Comparison of ENCODE assay signal across 1 cellular context in genomic region chr6:43274127-43274915, GRCh38.
TF ChIP-seq lines count a peak whose summit lies in the region.

No MANE protein-coding gene starts in this region.

TF ChIP-seq in HepG2, 621 proteins besides CTCF, POLR2A, EP300 and RAD21 (continues in another document):
- no peak for TF ChIP-seq DBP (CRISPR knock-in tag; IDR thresholded peaks at IDR 0.05; ENCODE audit: not compliant biosample characterization)
- TF ChIP-seq FOXA1 (IDR thresholded peaks at IDR 0.05), result no peak
- TF ChIP-seq FOXA1 (CRISPR knock-in tag; IDR thresholded peaks at IDR 0.05), result no peak
- TF ChIP-seq ZNF33B (CRISPR knock-in tag; IDR thresholded peaks at IDR 0.05), result no peak
- no peak for TF ChIP-seq HES4 (CRISPR knock-in tag; IDR thresholded peaks at IDR 0.05; ENCODE audit: borderline replicate concordance)
- 0 out of 2 replicates have a peak, but pooled peaks have one; percentile 53 for TF ChIP-seq SMAD1 (CRISPR knock-in tag; IDR thresholded peaks at IDR 0.05; ENCODE audit: borderline replicate concordance, low read depth)
- TF ChIP-seq SIN3A (IDR thresholded peaks at IDR 0.05; ENCODE audit: borderline replicate concordance, low read depth, low read length), result no peak
- TF ChIP-seq NR1H2 (CRISPR knock-in tag; IDR thresholded peaks at IDR 0.05; ENCODE audit: borderline replicate concordance, low read depth), result no peak
- no peak for TF ChIP-seq HNRNPL (IDR thresholded peaks at IDR 0.05; ENCODE audit: low read depth, low read length)
- no peak for TF ChIP-seq KMT2A (CRISPR knock-in tag; IDR thresholded peaks at IDR 0.05)
- no peak for TF ChIP-seq ZBTB1 (CRISPR knock-in tag; IDR thresholded peaks at IDR 0.05; ENCODE audit: borderline replicate concordance)
- no peak for TF ChIP-seq ARNT (IDR thresholded peaks at IDR 0.05)
- TF ChIP-seq ZNF432 (CRISPR knock-in tag; IDR thresholded peaks at IDR 0.05; ENCODE audit: borderline replicate concordance), result no peak
- no peak for TF ChIP-seq ZNF576 (CRISPR knock-in tag; IDR thresholded peaks at IDR 0.05)
- peak; percentile 31 for TF ChIP-seq YY1 (IDR thresholded peaks at IDR 0.05; ENCODE audit: insufficient read depth, insufficient replicate concordance, low read depth, low read length)
- TF ChIP-seq FOXO4 (CRISPR knock-in tag; conservative IDR thresholded peaks at IDR 0.05), result no peak
- TF ChIP-seq ZKSCAN5 (CRISPR knock-in tag; IDR thresholded peaks at IDR 0.05), result no peak
- TF ChIP-seq, protein P1, sequence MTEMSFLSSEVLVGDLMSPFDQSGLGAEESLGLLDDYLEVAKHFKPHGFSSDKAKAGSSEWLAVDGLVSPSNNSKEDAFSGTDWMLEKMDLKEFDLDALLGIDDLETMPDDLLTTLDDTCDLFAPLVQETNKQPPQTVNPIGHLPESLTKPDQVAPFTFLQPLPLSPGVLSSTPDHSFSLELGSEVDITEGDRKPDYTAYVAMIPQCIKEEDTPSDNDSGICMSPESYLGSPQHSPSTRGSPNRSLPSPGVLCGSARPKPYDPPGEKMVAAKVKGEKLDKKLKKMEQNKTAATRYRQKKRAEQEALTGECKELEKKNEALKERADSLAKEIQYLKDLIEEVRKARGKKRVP (CRISPR knock-in tag; IDR thresholded peaks at IDR 0.05), result no peak
- TF ChIP-seq UBTF (CRISPR knock-in tag; IDR thresholded peaks at IDR 0.05), result no peak
- no peak for TF ChIP-seq EED (CRISPR knock-in tag; IDR thresholded peaks at IDR 0.05)
- no peak for TF ChIP-seq ZNF709 (CRISPR knock-in tag; IDR thresholded peaks at IDR 0.05)
- TF ChIP-seq, protein P2, sequence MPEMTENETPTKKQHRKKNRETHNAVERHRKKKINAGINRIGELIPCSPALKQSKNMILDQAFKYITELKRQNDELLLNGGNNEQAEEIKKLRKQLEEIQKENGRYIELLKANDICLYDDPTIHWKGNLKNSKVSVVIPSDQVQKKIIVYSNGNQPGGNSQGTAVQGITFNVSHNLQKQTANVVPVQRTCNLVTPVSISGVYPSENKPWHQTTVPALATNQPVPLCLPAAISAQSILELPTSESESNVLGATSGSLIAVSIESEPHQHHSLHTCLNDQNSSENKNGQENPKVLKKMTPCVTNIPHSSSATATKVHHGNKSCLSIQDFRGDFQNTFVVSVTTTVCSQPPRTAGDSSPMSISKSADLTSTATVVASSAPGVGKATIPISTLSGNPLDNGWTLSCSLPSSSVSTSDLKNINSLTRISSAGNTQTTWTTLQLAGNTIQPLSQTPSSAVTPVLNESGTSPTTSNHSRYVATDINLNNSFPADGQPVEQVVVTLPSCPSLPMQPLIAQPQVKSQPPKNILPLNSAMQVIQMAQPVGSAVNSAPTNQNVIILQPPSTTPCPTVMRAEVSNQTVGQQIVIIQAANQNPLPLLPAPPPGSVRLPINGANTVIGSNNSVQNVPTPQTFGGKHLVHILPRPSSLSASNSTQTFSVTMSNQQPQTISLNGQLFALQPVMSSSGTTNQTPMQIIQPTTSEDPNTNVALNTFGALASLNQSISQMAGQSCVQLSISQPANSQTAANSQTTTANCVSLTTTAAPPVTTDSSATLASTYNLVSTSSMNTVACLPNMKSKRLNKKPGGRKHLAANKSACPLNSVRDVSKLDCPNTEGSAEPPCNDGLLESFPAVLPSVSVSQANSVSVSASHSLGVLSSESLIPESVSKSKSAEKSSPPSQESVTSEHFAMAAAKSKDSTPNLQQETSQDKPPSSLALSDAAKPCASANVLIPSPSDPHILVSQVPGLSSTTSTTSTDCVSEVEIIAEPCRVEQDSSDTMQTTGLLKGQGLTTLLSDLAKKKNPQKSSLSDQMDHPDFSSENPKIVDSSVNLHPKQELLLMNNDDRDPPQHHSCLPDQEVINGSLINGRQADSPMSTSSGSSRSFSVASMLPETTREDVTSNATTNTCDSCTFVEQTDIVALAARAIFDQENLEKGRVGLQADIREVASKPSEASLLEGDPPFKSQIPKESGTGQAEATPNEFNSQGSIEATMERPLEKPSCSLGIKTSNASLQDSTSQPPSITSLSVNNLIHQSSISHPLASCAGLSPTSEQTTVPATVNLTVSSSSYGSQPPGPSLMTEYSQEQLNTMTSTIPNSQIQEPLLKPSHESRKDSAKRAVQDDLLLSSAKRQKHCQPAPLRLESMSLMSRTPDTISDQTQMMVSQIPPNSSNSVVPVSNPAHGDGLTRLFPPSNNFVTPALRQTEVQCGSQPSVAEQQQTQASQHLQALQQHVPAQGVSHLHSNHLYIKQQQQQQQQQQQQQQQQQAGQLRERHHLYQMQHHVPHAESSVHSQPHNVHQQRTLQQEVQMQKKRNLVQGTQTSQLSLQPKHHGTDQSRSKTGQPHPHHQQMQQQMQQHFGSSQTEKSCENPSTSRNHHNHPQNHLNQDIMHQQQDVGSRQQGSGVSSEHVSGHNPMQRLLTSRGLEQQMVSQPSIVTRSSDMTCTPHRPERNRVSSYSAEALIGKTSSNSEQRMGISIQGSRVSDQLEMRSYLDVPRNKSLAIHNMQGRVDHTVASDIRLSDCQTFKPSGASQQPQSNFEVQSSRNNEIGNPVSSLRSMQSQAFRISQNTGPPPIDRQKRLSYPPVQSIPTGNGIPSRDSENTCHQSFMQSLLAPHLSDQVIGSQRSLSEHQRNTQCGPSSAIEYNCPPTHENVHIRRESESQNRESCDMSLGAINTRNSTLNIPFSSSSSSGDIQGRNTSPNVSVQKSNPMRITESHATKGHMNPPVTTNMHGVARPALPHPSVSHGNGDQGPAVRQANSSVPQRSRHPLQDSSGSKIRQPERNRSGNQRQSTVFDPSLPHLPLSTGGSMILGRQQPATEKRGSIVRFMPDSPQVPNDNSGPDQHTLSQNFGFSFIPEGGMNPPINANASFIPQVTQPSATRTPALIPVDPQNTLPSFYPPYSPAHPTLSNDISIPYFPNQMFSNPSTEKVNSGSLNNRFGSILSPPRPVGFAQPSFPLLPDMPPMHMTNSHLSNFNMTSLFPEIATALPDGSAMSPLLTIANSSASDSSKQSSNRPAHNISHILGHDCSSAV (CRISPR knock-in tag; IDR thresholded peaks at IDR 0.05; ENCODE audit: borderline replicate concordance), result no peak
- no peak for TF ChIP-seq ARNTL (CRISPR knock-in tag; IDR thresholded peaks at IDR 0.05)
- TF ChIP-seq FIP1L1 (IDR thresholded peaks at IDR 0.05; ENCODE audit: borderline replicate concordance, insufficient read depth, low read depth, low read length), result no peak
- TF ChIP-seq HNF4A (CRISPR knock-in tag; IDR thresholded peaks at IDR 0.05), result no peak
- TF ChIP-seq NR2F2 (IDR thresholded peaks at IDR 0.05; ENCODE audit: borderline replicate concordance, low read depth), result no peak
- no peak for TF ChIP-seq MED13 (CRISPR knock-in tag; IDR thresholded peaks at IDR 0.05)
- TF ChIP-seq PTBP1 (IDR thresholded peaks at IDR 0.05; ENCODE audit: low read depth, low read length, poor library complexity, severe bottlenecking), result no peak
- no peak for TF ChIP-seq PAWR (CRISPR knock-in tag; IDR thresholded peaks at IDR 0.05; ENCODE audit: borderline replicate concordance)
- no peak for TF ChIP-seq ZNF781 (CRISPR knock-in tag; IDR thresholded peaks at IDR 0.05; ENCODE audit: borderline replicate concordance, not compliant biosample characterization)
- no peak for TF ChIP-seq ZNF235 (CRISPR knock-in tag; IDR thresholded peaks at IDR 0.05; ENCODE audit: borderline replicate concordance)
- 0 out of 2 replicates have a peak, but pooled peaks have one; percentile 52 for TF ChIP-seq ZNF749 (CRISPR knock-in tag; IDR thresholded peaks at IDR 0.05; ENCODE audit: borderline replicate concordance)
- TF ChIP-seq HNF1B (CRISPR knock-in tag; IDR thresholded peaks at IDR 0.05), result no peak
- TF ChIP-seq PAXIP1 (CRISPR knock-in tag; conservative IDR thresholded peaks at IDR 0.05), result no peak
- no peak for TF ChIP-seq HNRNPUL1 (IDR thresholded peaks at IDR 0.05; ENCODE audit: low read depth, low read length)
- no peak for TF ChIP-seq JUNB (CRISPR knock-in tag; IDR thresholded peaks at IDR 0.05; ENCODE audit: borderline replicate concordance)
- no peak for TF ChIP-seq ZBTB4 (CRISPR knock-in tag; IDR thresholded peaks at IDR 0.05; ENCODE audit: borderline replicate concordance)
- TF ChIP-seq TBX3 (IDR thresholded peaks at IDR 0.05; ENCODE audit: borderline replicate concordance), result no peak
